32 cellular contexts compared by ENCODE assay signal in the genomic region with DNA sequence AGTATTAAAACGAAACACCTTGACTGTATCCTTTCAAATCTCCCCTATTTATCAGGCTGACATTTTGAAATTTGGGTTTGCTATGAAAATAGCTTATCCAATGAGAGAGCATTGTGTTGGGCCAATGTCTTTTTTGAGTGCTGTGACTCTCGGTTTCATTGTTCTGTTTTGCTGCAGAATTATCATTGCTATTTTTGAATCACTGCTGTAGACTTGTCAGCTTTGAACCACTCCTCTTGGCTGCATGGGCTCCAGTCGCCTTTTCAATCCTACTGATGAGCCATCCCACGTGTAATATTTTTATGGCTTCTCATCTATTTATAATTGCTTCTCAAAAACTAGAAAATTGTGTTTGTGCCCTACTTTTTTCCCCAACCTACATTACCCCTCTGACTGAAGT.
"Had no signal": no experiment of that assay in that cellular context is flagged by ENCODE, and none has a peak within 500 bp of the region (broad histone marks: within the 10 kb centered on the region; RNA-seq: fewer than 3 reads in every experiment).

No MANE protein-coding gene starts in this region.

- H3K27me3 ChIP-seq: ascending aorta, body of pancreas, brain microvascular endothelial cell, breast epithelium, cardiac muscle cell had no signal

- H3K4me1 ChIP-seq: adrenal gland, ascending aorta, body of pancreas, breast epithelium had no signal

- FAIRE-seq: astrocyte, bronchial epithelial cell, colon had no signal

- H3K4me3 ChIP-seq: adrenal gland, ascending aorta, body of pancreas, breast epithelium, cardiac muscle cell had no signal

- ATAC-seq: activated naive CD4-positive, alpha-beta T cell treated with anti-CD3 and anti-CD28 coated beads, Interleukin-2, amount 50 U/mL, for 72 hours; activated naive CD8-positive, alpha-beta T cell treated with anti-CD3 and anti-CD28 coated beads, Interleukin-2, amount 50 U/mL, for 24 hours; activated T-cell treated with anti-CD3 and anti-CD28 coated beads, Interleukin-2, amount 50 U/mL, for 4 hours; activated T-cell treated with anti-CD3 and anti-CD28 coated beads, Interleukin-2, amount 50 U/mL, for 72 hours; activated T-helper 17 cell treated with anti-CD3 and anti-CD28 coated beads, Interleukin-2, amount 50 U/mL, for 72 hours; body of pancreas had no signal

- H3K27ac ChIP-seq: adrenal gland, ascending aorta, body of pancreas, brain microvascular endothelial cell, breast epithelium, cardiac muscle cell had no signal

- H3K9me3 ChIP-seq: adrenal gland, ascending aorta, body of pancreas, breast epithelium had no signal

- H3K36me3 ChIP-seq: adrenal gland, ascending aorta, brain microvascular endothelial cell, breast epithelium, cardiac muscle cell had no signal

- DNase-seq: activated effector memory CD4-positive, alpha-beta T cell treated with anti-CD3 and anti-CD28 coated beads, Interleukin-2, amount 50 U/mL, for 16 hours; activated effector memory CD4-positive, alpha-beta T cell treated with Interleukin-2 at 50 U/mL for 16 hours; activated gamma-delta T cell; activated gamma-delta T cell treated with Interleukin-2 at 50 U/mL for 16 hours; activated naive CD4-positive, alpha-beta T cell; activated naive CD4-positive, alpha-beta T cell treated with anti-CD3 and anti-CD28 coated beads for 36 hours; activated naive CD4-positive, alpha-beta T cell treated with anti-CD3 and anti-CD28 coated beads, Interleukin-2, amount 10 ng/mL, durations not matched to agents 7 days and 5 days; activated naive CD4-positive, alpha-beta T cell treated with anti-CD3 and anti-CD28 coated beads, Interleukin-2, amount 50 U/mL, for 16 hours; activated naive CD4-positive, alpha-beta T cell treated with Interleukin-2 at 50 U/mL for 16 hours; activated naive CD8-positive, alpha-beta T cell treated with anti-CD3 and anti-CD28 coated beads for 36 hours; activated naive CD8-positive, alpha-beta T cell treated with anti-CD3 and anti-CD28 coated beads, Interleukin-2, amount 10 ng/mL, durations not matched to agents 7 days and 5 days; activated naive CD8-positive, alpha-beta T cell treated with anti-CD3 and anti-CD28 coated beads, Interleukin-2, amount 50 U/mL, for 24 hours; activated T-cell treated with anti-CD3 and anti-CD28 coated beads, Interleukin-2, amount 50 U/mL, for 4 hours; activated T-cell treated with anti-CD3 and anti-CD28 coated beads, Interleukin-2, amount 50 U/mL, for 48 hours; activated T-cell treated with anti-CD3 and anti-CD28 coated beads, Interleukin-2, amount 50 U/mL, for 72 hours; adrenal gland; amniotic stem cell; amygdala; anterior cingulate cortex; aorta; body of pancreas; brain microvascular endothelial cell; central memory CD4-positive, alpha-beta T cell; cerebellar nuclear complex had no signal
